1 cellular context compared by ENCODE assay signal in the genomic region with DNA sequence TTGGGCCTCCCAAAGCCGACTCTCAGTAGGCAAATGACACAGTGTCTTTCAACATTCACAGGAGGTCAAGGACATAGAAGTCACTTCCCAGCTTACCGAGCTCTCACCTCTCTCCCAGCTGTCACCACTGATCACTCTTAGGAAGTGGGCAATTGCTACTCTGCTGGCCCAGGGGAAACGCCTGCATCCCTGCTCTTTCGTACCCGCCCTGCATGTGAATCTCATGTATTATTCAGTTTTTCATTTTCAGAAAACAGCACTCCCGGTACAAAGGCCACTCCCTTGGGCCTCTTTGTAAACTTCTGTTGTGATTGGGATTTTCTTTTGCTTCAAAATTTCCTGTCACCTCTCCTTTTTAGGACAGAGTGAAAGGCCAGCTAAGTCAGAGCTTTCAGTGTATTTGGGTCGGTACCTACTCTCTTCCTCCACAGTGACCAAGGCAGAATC.
TF ChIP-seq lines count a peak whose summit lies in the region.

No MANE protein-coding gene starts in this region.

TF ChIP-seq in HepG2, 621 proteins besides CTCF, POLR2A, EP300 and RAD21 (continued from another document):
- TF ChIP-seq, protein P1, sequence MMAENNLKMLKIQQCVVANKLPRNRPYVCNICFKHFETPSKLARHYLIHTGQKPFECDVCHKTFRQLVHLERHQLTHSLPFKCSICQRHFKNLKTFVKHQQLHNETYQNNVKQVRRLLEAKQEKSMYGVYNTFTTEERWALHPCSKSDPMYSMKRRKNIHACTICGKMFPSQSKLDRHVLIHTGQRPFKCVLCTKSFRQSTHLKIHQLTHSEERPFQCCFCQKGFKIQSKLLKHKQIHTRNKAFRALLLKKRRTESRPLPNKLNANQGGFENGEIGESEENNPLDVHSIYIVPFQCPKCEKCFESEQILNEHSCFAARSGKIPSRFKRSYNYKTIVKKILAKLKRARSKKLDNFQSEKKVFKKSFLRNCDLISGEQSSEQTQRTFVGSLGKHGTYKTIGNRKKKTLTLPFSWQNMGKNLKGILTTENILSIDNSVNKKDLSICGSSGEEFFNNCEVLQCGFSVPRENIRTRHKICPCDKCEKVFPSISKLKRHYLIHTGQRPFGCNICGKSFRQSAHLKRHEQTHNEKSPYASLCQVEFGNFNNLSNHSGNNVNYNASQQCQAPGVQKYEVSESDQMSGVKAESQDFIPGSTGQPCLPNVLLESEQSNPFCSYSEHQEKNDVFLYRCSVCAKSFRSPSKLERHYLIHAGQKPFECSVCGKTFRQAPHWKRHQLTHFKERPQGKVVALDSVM (CRISPR knock-in tag; IDR thresholded peaks at IDR 0.05) = no peak
- TF ChIP-seq ZNF335 (CRISPR knock-in tag; IDR thresholded peaks at IDR 0.05) (no peak), SIX4 (CRISPR knock-in tag; IDR thresholded peaks at IDR 0.05) (peak; percentile 33; the same call in 1 of the 2 replicates), ZNF652 (CRISPR knock-in tag; IDR thresholded peaks at IDR 0.05; ENCODE audit: borderline replicate concordance, low read depth) (no peak; the same call in 1 of the 2 replicates), ZNF574 (CRISPR knock-in tag; IDR thresholded peaks at IDR 0.05) (0 out of 2 replicates have a peak, but pooled peaks have one; percentile 26), DRAP1 (CRISPR knock-in tag; IDR thresholded peaks at IDR 0.05) (0 out of 2 replicates have a peak, but pooled peaks have one; percentile 28), NR2F6 (IDR thresholded peaks at IDR 0.05) (peak; percentile 88), NR2F6 (CRISPR knock-in tag; IDR thresholded peaks at IDR 0.05) (peak; percentile 97), RXRA (CRISPR knock-in tag; IDR thresholded peaks at IDR 0.05) (peak; percentile 61; the same call in 1 of the 2 replicates), ZNF790 (CRISPR knock-in tag; IDR thresholded peaks at IDR 0.05; ENCODE audit: borderline replicate concordance) (no peak), RFX1 (IDR thresholded peaks at IDR 0.05) (no peak), CREB1 (IDR thresholded peaks at IDR 0.05) (no peak), CREB1 (CRISPR knock-in tag; IDR thresholded peaks at IDR 0.05) (no peak), RORA (CRISPR knock-in tag; IDR thresholded peaks at IDR 0.05) (no peak), ZNF720 (CRISPR knock-in tag; IDR thresholded peaks at IDR 0.05) (no peak), ZNF234 (CRISPR knock-in tag; conservative IDR thresholded peaks at IDR 0.05) (no peak), ERF (CRISPR knock-in tag; IDR thresholded peaks at IDR 0.05) (peak; percentile 46; the same call in 1 of the 2 replicates), RARA (CRISPR knock-in tag; IDR thresholded peaks at IDR 0.05) (peak; percentile 87), ATF4 (CRISPR knock-in tag; IDR thresholded peaks at IDR 0.05) (no peak)
- TF ChIP-seq, protein P2, sequence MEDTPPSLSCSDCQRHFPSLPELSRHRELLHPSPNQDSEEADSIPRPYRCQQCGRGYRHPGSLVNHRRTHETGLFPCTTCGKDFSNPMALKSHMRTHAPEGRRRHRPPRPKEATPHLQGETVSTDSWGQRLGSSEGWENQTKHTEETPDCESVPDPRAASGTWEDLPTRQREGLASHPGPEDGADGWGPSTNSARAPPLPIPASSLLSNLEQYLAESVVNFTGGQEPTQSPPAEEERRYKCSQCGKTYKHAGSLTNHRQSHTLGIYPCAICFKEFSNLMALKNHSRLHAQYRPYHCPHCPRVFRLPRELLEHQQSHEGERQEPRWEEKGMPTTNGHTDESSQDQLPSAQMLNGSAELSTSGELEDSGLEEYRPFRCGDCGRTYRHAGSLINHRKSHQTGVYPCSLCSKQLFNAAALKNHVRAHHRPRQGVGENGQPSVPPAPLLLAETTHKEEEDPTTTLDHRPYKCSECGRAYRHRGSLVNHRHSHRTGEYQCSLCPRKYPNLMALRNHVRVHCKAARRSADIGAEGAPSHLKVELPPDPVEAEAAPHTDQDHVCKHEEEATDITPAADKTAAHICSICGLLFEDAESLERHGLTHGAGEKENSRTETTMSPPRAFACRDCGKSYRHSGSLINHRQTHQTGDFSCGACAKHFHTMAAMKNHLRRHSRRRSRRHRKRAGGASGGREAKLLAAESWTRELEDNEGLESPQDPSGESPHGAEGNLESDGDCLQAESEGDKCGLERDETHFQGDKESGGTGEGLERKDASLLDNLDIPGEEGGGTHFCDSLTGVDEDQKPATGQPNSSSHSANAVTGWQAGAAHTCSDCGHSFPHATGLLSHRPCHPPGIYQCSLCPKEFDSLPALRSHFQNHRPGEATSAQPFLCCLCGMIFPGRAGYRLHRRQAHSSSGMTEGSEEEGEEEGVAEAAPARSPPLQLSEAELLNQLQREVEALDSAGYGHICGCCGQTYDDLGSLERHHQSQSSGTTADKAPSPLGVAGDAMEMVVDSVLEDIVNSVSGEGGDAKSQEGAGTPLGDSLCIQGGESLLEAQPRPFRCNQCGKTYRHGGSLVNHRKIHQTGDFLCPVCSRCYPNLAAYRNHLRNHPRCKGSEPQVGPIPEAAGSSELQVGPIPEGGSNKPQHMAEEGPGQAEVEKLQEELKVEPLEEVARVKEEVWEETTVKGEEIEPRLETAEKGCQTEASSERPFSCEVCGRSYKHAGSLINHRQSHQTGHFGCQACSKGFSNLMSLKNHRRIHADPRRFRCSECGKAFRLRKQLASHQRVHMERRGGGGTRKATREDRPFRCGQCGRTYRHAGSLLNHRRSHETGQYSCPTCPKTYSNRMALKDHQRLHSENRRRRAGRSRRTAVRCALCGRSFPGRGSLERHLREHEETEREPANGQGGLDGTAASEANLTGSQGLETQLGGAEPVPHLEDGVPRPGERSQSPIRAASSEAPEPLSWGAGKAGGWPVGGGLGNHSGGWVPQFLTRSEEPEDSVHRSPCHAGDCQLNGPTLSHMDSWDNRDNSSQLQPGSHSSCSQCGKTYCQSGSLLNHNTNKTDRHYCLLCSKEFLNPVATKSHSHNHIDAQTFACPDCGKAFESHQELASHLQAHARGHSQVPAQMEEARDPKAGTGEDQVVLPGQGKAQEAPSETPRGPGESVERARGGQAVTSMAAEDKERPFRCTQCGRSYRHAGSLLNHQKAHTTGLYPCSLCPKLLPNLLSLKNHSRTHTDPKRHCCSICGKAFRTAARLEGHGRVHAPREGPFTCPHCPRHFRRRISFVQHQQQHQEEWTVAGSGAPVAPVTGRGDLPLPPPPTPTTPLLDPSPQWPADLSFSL (CRISPR knock-in tag; IDR thresholded peaks at IDR 0.05) = no peak
- TF ChIP-seq, protein P3, sequence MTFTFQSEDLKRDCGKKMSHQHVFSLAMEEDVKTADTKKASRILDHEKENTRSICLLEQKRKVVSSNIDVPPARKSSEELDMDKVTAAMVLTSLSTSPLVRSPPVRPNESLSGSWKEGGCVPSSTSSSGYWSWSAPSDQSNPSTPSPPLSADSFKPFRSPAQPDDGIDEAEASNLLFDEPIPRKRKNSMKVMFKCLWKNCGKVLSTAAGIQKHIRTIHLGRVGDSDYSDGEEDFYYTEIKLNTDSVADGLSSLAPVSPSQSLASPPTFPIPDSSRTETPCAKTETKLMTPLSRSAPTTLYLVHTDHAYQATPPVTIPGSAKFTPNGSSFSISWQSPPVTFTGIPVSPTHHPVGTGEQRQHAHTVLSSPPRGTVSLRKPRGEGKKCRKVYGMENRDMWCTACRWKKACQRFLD (CRISPR knock-in tag; IDR thresholded peaks at IDR 0.05; ENCODE audit: borderline replicate concordance) = no peak
TF ChIP-seq in HepG2: peak in this region for 78.
